In genomic region chr14:63100597-63100996, GRCh38 we compare ENCODE assay signal across 9 cellular contexts. TPM values are rescaled to one million over a fixed set of nuclear protein-coding genes. Genes with fewer than 3 reads are reported as not detected.
"Had no signal": no experiment of that assay in that cellular context is flagged by ENCODE, and none has a peak within 500 bp of the region (broad histone marks: within the 10 kb centered on the region; RNA-seq: fewer than 3 reads in every experiment).

No MANE protein-coding gene starts in this region.

- H3K27me3 Mint-ChIP-seq: IgD-negative memory B cell had no signal

- H3K4me3 Mint-ChIP-seq: HFFc6, IgD-negative memory B cell had no signal

- ATAC-seq: HCT116 had no signal

- H2AFZ ChIP-seq: GM23248 had no signal

- H3K36me3 ChIP-seq: HAP-1 had no signal

- H3K27ac Mint-ChIP-seq: HFFc6, IgD-negative memory B cell had no signal

- H3K9me3 ChIP-seq: HAP-1 had no signal

- H3K9ac ChIP-seq: GM23248 had no signal

- H3K4me3 ChIP-seq: GM23248, HAP-1 had no signal

- DNase-seq: GM23248, GOT3, H7, HFFc6, KG1 had no signal

- H3K27ac ChIP-seq: GM23248, HL-60 had no signal

RNA-seq across cellular contexts. Expression of gene KCNH5, which starts 55.3 kb away (rescaled TPM):
- total RNA-seq: GM23248, HFFc6 had no signal
- polyA plus RNA-seq: GM23248, IgD-negative memory B cell had no signal
